34 cellular contexts compared by ENCODE assay signal in genomic region chr7:157966490-157966889, GRCh38.
"Had no signal": no experiment of that assay in that cellular context is flagged by ENCODE, and none has a peak within 500 bp of the region (broad histone marks: within the 10 kb centered on the region; RNA-seq: fewer than 3 reads in every experiment).

No MANE protein-coding gene starts in this region.

- H3K27ac ChIP-seq: adrenal gland, body of pancreas, brain microvascular endothelial cell, breast epithelium, VCaP had no signal

- FAIRE-seq: astrocyte, TTC549 had no signal

- DNase-seq: activated B cell treated with CpG ODN at 0.5 μM for 24 hours; activated CD4-positive, alpha-beta memory T cell treated with anti-CD3 and anti-CD28 coated beads for 36 hours; activated CD4-positive, alpha-beta T cell treated with anti-CD3 and anti-CD28 coated beads for 4 hours; activated CD4-positive, alpha-beta T cell treated with anti-CD3 and anti-CD28 coated beads, Interleukin-2, amount 10 ng/mL, durations not matched to agents 24 days and 14 days; activated CD4-positive, alpha-beta T cell treated with anti-CD3 and anti-CD28 coated beads, Interleukin-2, amount 50 U/mL, for 1 hour; activated CD4-positive, alpha-beta T cell treated with anti-CD3 and anti-CD28 coated beads, Interleukin-2, amount 50 U/mL, for 4 hours; activated CD4-positive, CD25-positive, alpha-beta regulatory T cell treated with anti-CD3 and anti-CD28 coated beads, Interleukin-2, amount 50 U/mL, for 72 hours; activated CD8-positive, alpha-beta memory T cell treated with anti-CD3 and anti-CD28 coated beads, Interleukin-2, amount 50 U/mL, for 4 hours; activated CD8-positive, alpha-beta T cell treated with anti-CD3 and anti-CD28 coated beads for 36 hours; activated effector memory CD4-positive, alpha-beta T cell treated with anti-CD3 and anti-CD28 coated beads, Interleukin-2, amount 50 U/mL, for 16 hours; activated gamma-delta T cell treated with Interleukin-2 at 50 U/mL for 16 hours; activated naive CD4-positive, alpha-beta T cell; activated naive CD4-positive, alpha-beta T cell treated with anti-CD3 and anti-CD28 coated beads for 36 hours; activated naive CD4-positive, alpha-beta T cell treated with anti-CD3 and anti-CD28 coated beads, Interleukin-2, amount 50 U/mL, for 16 hours; activated naive CD8-positive, alpha-beta T cell treated with anti-CD3 and anti-CD28 coated beads for 36 hours; activated T-cell treated with anti-CD3 and anti-CD28 coated beads for 4 hours; activated T-cell treated with anti-CD3 and anti-CD28 coated beads, Interleukin-2, amount 50 U/mL, for 1 hour; activated T-cell treated with anti-CD3 and anti-CD28 coated beads, Interleukin-2, amount 50 U/mL, for 4 hours; activated T-cell treated with anti-CD3 and anti-CD28 coated beads, Interleukin-2, amount 50 U/mL, for 72 hours; adrenal gland; amniotic stem cell; aorta; body of pancreas; brain microvascular endothelial cell; central memory CD4-positive, alpha-beta T cell; T-helper 1 cell; T-helper 2 cell; T-helper 9 cell had no signal

- H3K4me3 ChIP-seq: adrenal gland, body of pancreas, breast epithelium had no signal

- H3K9me3 ChIP-seq: adrenal gland, body of pancreas had no signal

- H3K4me1 ChIP-seq: adrenal gland, body of pancreas, breast epithelium had no signal

- H3K27me3 ChIP-seq: adrenal gland, body of pancreas, brain microvascular endothelial cell had no signal

- ATAC-seq: activated CD8-positive, alpha-beta T cell treated with anti-CD3 and anti-CD28 coated beads for 36 hours; activated naive CD4-positive, alpha-beta T cell treated with anti-CD3 and anti-CD28 coated beads, Interleukin-2, amount 50 U/mL, for 72 hours; activated T-cell treated with anti-CD3 and anti-CD28 coated beads, Interleukin-2, amount 50 U/mL, for 4 hours; activated T-cell treated with anti-CD3 and anti-CD28 coated beads, Interleukin-2, amount 50 U/mL, for 72 hours; activated T-helper 17 cell treated with anti-CD3 and anti-CD28 coated beads, Interleukin-2, amount 50 U/mL, for 72 hours; body of pancreas had no signal

- H3K36me3 ChIP-seq: adrenal gland, brain microvascular endothelial cell, breast epithelium had no signal
